In the genomic region with DNA sequence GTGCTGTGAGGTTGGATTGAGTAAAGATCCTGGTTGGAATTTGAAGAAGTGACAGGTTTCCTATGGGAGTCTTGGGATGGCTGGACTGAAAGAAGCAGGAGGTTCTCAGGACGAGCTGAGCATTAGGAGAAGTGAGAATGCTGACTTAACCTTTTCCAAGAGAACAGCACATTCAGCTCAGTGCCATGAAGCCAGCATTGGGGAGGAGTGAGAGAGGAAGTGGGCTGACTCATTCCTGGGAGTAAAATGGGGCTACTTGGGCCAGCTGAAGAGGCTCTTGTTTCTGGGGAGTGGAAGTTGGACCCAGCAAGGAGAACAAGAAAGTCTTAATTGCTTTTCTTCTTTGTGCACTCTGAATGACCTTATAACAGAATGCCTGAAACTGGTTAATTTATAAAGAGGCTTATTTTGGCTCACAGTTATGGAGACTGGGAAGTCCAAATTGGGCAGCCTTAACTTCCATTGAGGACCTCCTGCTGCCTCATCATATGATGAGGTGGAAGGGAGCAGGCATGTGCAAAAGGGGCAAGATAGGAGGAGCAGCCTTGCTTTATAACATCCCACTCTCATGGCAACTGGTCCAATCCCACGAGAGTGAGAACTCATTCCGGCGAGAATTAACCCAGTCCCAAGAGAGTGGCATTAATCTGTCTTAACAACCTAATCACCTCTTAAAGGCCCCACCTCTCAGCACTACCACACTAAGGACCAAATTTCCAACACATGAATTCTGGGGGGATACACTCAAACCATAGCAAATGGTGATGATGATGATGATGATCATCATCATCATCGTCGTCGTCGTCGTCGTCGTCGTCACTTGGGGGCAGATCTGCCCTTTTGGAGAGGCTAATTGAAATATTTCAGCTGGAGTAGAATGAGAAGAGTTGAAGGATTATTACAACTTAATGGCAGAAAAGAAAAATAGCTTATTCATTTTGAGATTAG, we compare ENCODE assay signal across 10 cellular contexts. TPM values are rescaled to one million over a fixed set of nuclear protein-coding genes. Genes with fewer than 3 reads are reported as not detected.
DNase-seq lines count a peak whose midpoint lies in the region; ATAC-seq, FAIRE-seq and TF ChIP-seq lines count a peak whose summit lies in the region.
"Had no signal": no experiment of that assay in that cellular context is flagged by ENCODE, and none has a peak within 500 bp of the region (broad histone marks: within the 10 kb centered on the region; RNA-seq: fewer than 3 reads in every experiment).

No MANE protein-coding gene starts in this region.

- H3K18ac ChIP-seq in IMR-90 (ENCODE audit: low read depth, low read length), result no peak overlapping the region
- no peak overlapping the region for H3K18ac ChIP-seq in mesendoderm (ENCODE audit: low read length)

- H2AFZ ChIP-seq in IMR-90 (replicated peaks; ENCODE audit: low read length, poor library complexity) (no peak overlapping the region), keratinocyte (ENCODE audit: control insufficient read depth, low read length) (no peak overlapping the region)

- no peak for TF ChIP-seq RAD21 in IMR-90 (IDR thresholded peaks at IDR 0.05; ENCODE audit: low read length)

- H3K9ac ChIP-seq in IMR-90 (ENCODE audit: low read depth, low read length), result no peak overlapping the region
- no peak overlapping the region for H3K9ac ChIP-seq in keratinocyte (ENCODE audit: control insufficient read depth, extremely low read depth, insufficient read depth, low read length)
- H3K9ac ChIP-seq in colonic mucosa (ENCODE audit: low read depth in 2 of 2, low read length in 2 of 2), result no peak overlapping the region
- no peak overlapping the region for H3K9ac ChIP-seq in mesendoderm (ENCODE audit: low read length)

- DNase-seq in AG08396 (ENCODE audit: low spot score) (peak; percentile 43), IMR-90 (peak; percentile 64), astrocyte of the hippocampus (ENCODE audit: low read depth, low spot score) (peak; percentile 52), keratinocyte (ENCODE audit: low read depth, low spot score) (no peak), colonic mucosa (no peak), mesendoderm (no peak), NCI-H2107 (lab: John Stamatoyannopoulos, UW) (no peak)
- DNase-seq: NCI-H1105 treated with DMSO at 0.1 percent for 48 hours; stimulated activated CD8-positive, alpha-beta memory T cell treated with anti-CD3 and anti-CD28 coated beads, Interleukin-4, amount 100 ng/mL, for 48 hours had no signal

- no peak overlapping the region for H2AK9ac ChIP-seq in IMR-90 (replicated peaks; ENCODE audit: low read depth, low read length, poor library complexity)

- no peak for TF ChIP-seq POLR2A in IMR-90 (IDR thresholded peaks at IDR 0.05; ENCODE audit: low read depth, low read length)

- FAIRE-seq in keratinocyte (lab: Jason Lieb, UNC), result peak; percentile 80

- H4K8ac ChIP-seq in IMR-90 (ENCODE audit: low read depth in 2 of 2, low read length in 2 of 2), result no peak overlapping the region
- no peak overlapping the region for H4K8ac ChIP-seq in mesendoderm (ENCODE audit: low read depth, low read length)

- H3K9me3 ChIP-seq in IMR-90 (ENCODE audit: control insufficient read depth, insufficient read depth, low read length) (no peaks in the 10 kb centered on the region), keratinocyte (ENCODE audit: control insufficient read depth, low read depth, low read length) (no peaks in the 10 kb centered on the region), colonic mucosa (no peaks in the 10 kb centered on the region)

- H4K91ac ChIP-seq in IMR-90 (ENCODE audit: insufficient read depth, low read depth, low read length), result no peak overlapping the region

- H3K27me3 ChIP-seq in IMR-90 (ENCODE audit: control insufficient read depth, insufficient read depth, low read length) (no peaks in the 10 kb centered on the region), keratinocyte (ENCODE audit: control insufficient read depth, extremely low read depth, insufficient read depth, low read length) (no peaks in the 10 kb centered on the region), colonic mucosa (no peaks in the 10 kb centered on the region), mesendoderm (ENCODE audit: insufficient read depth, low read length, poor library complexity) (no peaks in the 10 kb centered on the region)

- H4K5ac ChIP-seq in IMR-90 (ENCODE audit: low read depth, low read length) (no peak overlapping the region), mesendoderm (ENCODE audit: low read length) (no peak overlapping the region)

- H3K4me2 ChIP-seq in IMR-90 (ENCODE audit: low read depth, low read length) (no peak overlapping the region), keratinocyte (ENCODE audit: control insufficient read depth, extremely low read depth, insufficient read depth, low read depth, low read length) (peak overlapping the region; percentile 32), mesendoderm (ENCODE audit: low read length) (no peak overlapping the region)

- H4K20me1 ChIP-seq in IMR-90 (ENCODE audit: insufficient read depth, low read length) (peaks cover 28% of the 10 kb centered on the region), keratinocyte (ENCODE audit: control insufficient read depth, extremely low read depth, insufficient read depth, low read length) (peaks cover 5% of the 10 kb centered on the region)

- H3K79me2 ChIP-seq in keratinocyte (ENCODE audit: control insufficient read depth, insufficient read depth, low read length), result peaks cover 24% of the 10 kb centered on the region
- H3K79me2 ChIP-seq in mesendoderm (ENCODE audit: control insufficient read depth, insufficient read depth, low read length), result no peaks in the 10 kb centered on the region

- dilution Hi-C loops in IMR-90 (cut with HindIII; ENCODE audit: low sequenced_read_pairs, unreplicated experiment), result no loop called here
- dilution Hi-C loops in keratinocyte (cut with MboI; ENCODE audit: extremely low pct_ligation_motif_present, low sequenced_read_pairs), result no loop called here

- no peak overlapping the region for H2BK20ac ChIP-seq in IMR-90 (ENCODE audit: low read depth, low read length)

- H3K27ac ChIP-seq in IMR-90 (ENCODE audit: insufficient read depth, low read length) (no peak overlapping the region), keratinocyte (ENCODE audit: control insufficient read depth, insufficient read depth, low read length) (no peak overlapping the region), colonic mucosa (no peak overlapping the region), mesendoderm (ENCODE audit: low read depth, low read length) (no peak overlapping the region)

- TF ChIP-seq CTCF in IMR-90 (conservative IDR thresholded peaks at IDR 0.05; ENCODE audit: low read depth, low read length) (no peak), keratinocyte (optimal IDR thresholded peaks at IDR 0.05 in 1 of 3, IDR thresholded peaks at IDR 0.05 in 1 of 3, conservative IDR thresholded peaks at IDR 0.05 in 1 of 3; ENCODE audit: extremely low read depth in 1 of 3, insufficient read depth in 2 of 3, low read length in 3 of 3) (no peak), colonic mucosa (IDR thresholded peaks at IDR 0.05) (no peak)

- H3K79me1 ChIP-seq in IMR-90 (ENCODE audit: low read depth in 1 of 2, low read length in 2 of 2) (peaks cover 31 to 71% of the 10 kb centered on the region in 2 experiments), mesendoderm (ENCODE audit: low read length) (peaks cover 10% of the 10 kb centered on the region)

- H3K36me3 ChIP-seq in IMR-90 (ENCODE audit: control insufficient read depth, insufficient read depth, low read length) (peaks cover 47% of the 10 kb centered on the region), keratinocyte (ENCODE audit: control insufficient read depth in 2 of 2, extremely low read depth in 1 of 2, insufficient read depth in 2 of 2, low read length in 2 of 2) (peaks cover 38 to 50% of the 10 kb centered on the region in 2 experiments), colonic mucosa (peaks cover 10% of the 10 kb centered on the region), mesendoderm (ENCODE audit: control insufficient read depth, insufficient read depth, low read length) (peaks cover 12% of the 10 kb centered on the region)

- H3K4ac ChIP-seq in IMR-90 (ENCODE audit: low read depth, low read length) (no peak overlapping the region), mesendoderm (ENCODE audit: low read depth, low read length) (no peak overlapping the region)

- POLR2A ChIA-PET in IMR-90 (lab: Charles Lee; ENCODE audit: unreplicated experiment), result no interaction called here

- H3K4me1 ChIP-seq in IMR-90 (ENCODE audit: control insufficient read depth, insufficient read depth, low read length) (peaks cover 2% of the 10 kb centered on the region; the same call in 1 of the 2 replicates), keratinocyte (ENCODE audit: control insufficient read depth, extremely low read depth, insufficient read depth, low read length) (peaks cover 13% of the 10 kb centered on the region), colonic mucosa (no peaks in the 10 kb centered on the region), mesendoderm (ENCODE audit: control insufficient read depth, low read depth, low read length) (no peaks in the 10 kb centered on the region)

- BruUV-seq in IMR-90 (replicated peaks; lab: Mats Ljungman, UMichigan), result no TSS peak

- intact Hi-C loops in IMR-90 (cut with micrococcal nuclease) (no loop called here), colonic mucosa (cut with DNase I) (no loop called here)

- no CpG with 5 or more reads among the region's 12 CpGs for WGBS in IMR-90 (ENCODE audit: extremely low coverage in 2 of 2, insufficient read length in 1 of 2), 2 experiments
- WGBS in mesendoderm (ENCODE audit: extremely low coverage, insufficient coverage, low lambda C conversion rate), result no CpG with 5 or more reads among the region's 12 CpGs

- in situ Hi-C loops in IMR-90 (cut with MboI; ENCODE audit: low sequenced_read_pairs), result no loop called here

- peak; percentile 70 for ATAC-seq in IMR-90 (ENCODE audit: low read depth)
- ATAC-seq in GM18519 (IDR thresholded peaks at IDR 0.05; ENCODE audit: low FRiP score, unreplicated experiment), result no peak

- H2AK5ac ChIP-seq in IMR-90 (ENCODE audit: low read depth, low read length), result 0 out of 2 replicates have a peak overlapping the region, but pooled peaks have one; percentile 33
- no peak overlapping the region for H2AK5ac ChIP-seq in mesendoderm (ENCODE audit: low read length)

- H2BK5ac ChIP-seq in IMR-90 (ENCODE audit: low read depth, low read length, poor library complexity, severe bottlenecking) (no peak overlapping the region), mesendoderm (ENCODE audit: low read length) (no peak overlapping the region)

- no peak overlapping the region for H2BK15ac ChIP-seq in IMR-90 (ENCODE audit: low read depth, low read length)
- no peak overlapping the region for H2BK15ac ChIP-seq in mesendoderm (replicated peaks; ENCODE audit: low read depth)

- H3K23ac ChIP-seq in IMR-90 (ENCODE audit: low read depth, low read length), result no peak overlapping the region
- H3K23ac ChIP-seq in mesendoderm (ENCODE audit: low read length), result no peak overlapping the region

- no peak overlapping the region for H3K14ac ChIP-seq in IMR-90 (replicated peaks; ENCODE audit: low read depth, low read length)

- H3K56ac ChIP-seq in IMR-90 (ENCODE audit: extremely low read depth, insufficient read depth, low read length), result no peak overlapping the region
- H3K56ac ChIP-seq in mesendoderm (ENCODE audit: low read length), result no peak overlapping the region

- H2BK120ac ChIP-seq in IMR-90 (ENCODE audit: low read depth, low read length) (no peak overlapping the region), mesendoderm (ENCODE audit: low read depth, low read length) (no peak overlapping the region)

- peaks cover 15% of the 10 kb centered on the region for H3K9me1 ChIP-seq in IMR-90 (ENCODE audit: insufficient read depth, low read length)
- no peaks in the 10 kb centered on the region for H3K9me1 ChIP-seq in keratinocyte (ENCODE audit: control insufficient read depth, extremely low read depth, insufficient read depth, low read length)

- CTCF ChIA-PET in IMR-90 (lab: Yijun Ruan, JAX), result no interaction called here

- no peak overlapping the region for H3K4me3 ChIP-seq in IMR-90 (ENCODE audit: insufficient read depth, low read depth, low read length)
- no peak overlapping the region for H3K4me3 ChIP-seq in keratinocyte (ENCODE audit: control insufficient read depth in 2 of 3, extremely low read depth in 1 of 3, insufficient read depth in 2 of 3, low read depth in 1 of 3, low read length in 3 of 3)
- no peak overlapping the region for H3K4me3 ChIP-seq in colonic mucosa
- no peak overlapping the region for H3K4me3 ChIP-seq in mesendoderm (ENCODE audit: low read length)

RNA-seq across cellular contexts. Expression of gene DGUOK, which starts 26.1 kb away (rescaled TPM):
- 57.2 and 66.3 TPM in 2 replicates for total RNA-seq in IMR-90 (2012; rRNA removed)
- 111 and 116 TPM in 2 replicates for polyA plus RNA-seq in IMR-90 (2012; rRNA removed)
- 95.7 and 122 TPM in 2 replicates for polyA plus RNA-seq in IMR-90 (2012; cell fraction: cytosol; rRNA removed)
- polyA plus RNA-seq in IMR-90 (2012; cell fraction: nucleus; rRNA removed; ENCODE audit: low replicate concordance), result 37.3 and 50.6 TPM in 2 replicates
- 76.4 to 106 TPM (median 102 TPM) in 3 replicates for polyA plus RNA-seq in keratinocyte
- 12.3 TPM for polyA plus RNA-seq in keratinocyte (2011; ENCODE audit: low read depth)
- 98.1 and 132 TPM in 2 replicates for polyA plus RNA-seq in keratinocyte (2011; cell fraction: cytosol; rRNA removed)
- 50.9 and 59.2 TPM in 2 replicates for polyA plus RNA-seq in keratinocyte (2011; cell fraction: nucleus; rRNA removed)
- 75.0 and 100 TPM in 2 replicates for polyA plus RNA-seq in keratinocyte (2012; ENCODE audit: low replicate concordance)
- polyA minus RNA-seq in keratinocyte, result 37.6 to 46.3 TPM (median 38.1 TPM) in 3 replicates
- 36.4 TPM for polyA minus RNA-seq in keratinocyte (2011; cell fraction: cytosol; rRNA and poly(A)+ RNA removed)
- polyA minus RNA-seq in keratinocyte (2011; cell fraction: nucleus; rRNA and poly(A)+ RNA removed), result 18.3 and 21.2 TPM in 2 replicates
- total RNA-seq in colonic mucosa, result 10 to 100 TPM; 55.0 to 56.3 TPM
- polyA plus RNA-seq in mesendoderm (2013, experiment 1 of 2), result 137 TPM
- polyA plus RNA-seq in mesendoderm (2013, experiment 2 of 2), result 137 TPM

RNA-seq across cellular contexts. Expression of gene TET3, which starts 31.9 kb away (rescaled TPM):
- total RNA-seq in IMR-90 (2012; rRNA removed) (1.6 and 1.7 TPM in 2 replicates), colonic mucosa (10 to 100 TPM; 17.8 to 22.9 TPM)
- polyA plus RNA-seq in IMR-90 (2012; rRNA removed) (1.8 TPM in 2 replicates), keratinocyte (1.8 to 3.2 TPM (median 2.9 TPM) in 3 replicates)
- 0.75 and 1.2 TPM in 2 replicates for polyA plus RNA-seq in IMR-90 (2012; cell fraction: cytosol; rRNA removed)
- 5.9 and 7.2 TPM in 2 replicates for polyA plus RNA-seq in IMR-90 (2012; cell fraction: nucleus; rRNA removed; ENCODE audit: low replicate concordance)
- polyA plus RNA-seq in keratinocyte (2011; ENCODE audit: low read depth), result 2.4 TPM
- polyA plus RNA-seq in keratinocyte (2011; cell fraction: cytosol; rRNA removed), result 1.1 and 1.5 TPM in 2 replicates
- polyA plus RNA-seq in keratinocyte (2011; cell fraction: nucleus; rRNA removed), result 8.3 and 9.1 TPM in 2 replicates
- polyA plus RNA-seq in keratinocyte (2012; ENCODE audit: low replicate concordance), result 4.1 and 5.9 TPM in 2 replicates
- 3.2 to 15.1 TPM (median 5.7 TPM) in 3 replicates for polyA minus RNA-seq in keratinocyte
- 2.5 TPM for polyA minus RNA-seq in keratinocyte (2011; cell fraction: cytosol; rRNA and poly(A)+ RNA removed)
- polyA minus RNA-seq in keratinocyte (2011; cell fraction: nucleus; rRNA and poly(A)+ RNA removed), result 8.2 and 13.5 TPM in 2 replicates
- polyA plus RNA-seq in mesendoderm (2013, experiment 1 of 2), result 7.5 TPM
- polyA plus RNA-seq in mesendoderm (2013, experiment 2 of 2), result 6.9 TPM

RNA-seq across cellular contexts. Expression of gene ACTG2, which starts 60.0 kb away (rescaled TPM):
- total RNA-seq in IMR-90 (2012; rRNA removed) (349 and 523 TPM in 2 replicates), colonic mucosa (1,000 to 10,000 TPM in 1 of 2 donors, 10 to 100 TPM in 1; 25.4 to 1,198 TPM)
- polyA plus RNA-seq in IMR-90 (2012; rRNA removed) (887 and 899 TPM in 2 replicates), keratinocyte (0.12 to 0.18 TPM in 2 of 3 replicates, not detected in the other)
- 644 and 1,415 TPM in 2 replicates for polyA plus RNA-seq in IMR-90 (2012; cell fraction: cytosol; rRNA removed)
- polyA plus RNA-seq in IMR-90 (2012; cell fraction: nucleus; rRNA removed; ENCODE audit: low replicate concordance), result 237 and 431 TPM in 2 replicates
- polyA plus RNA-seq in keratinocyte (2011; ENCODE audit: low read depth), result not detected
- polyA plus RNA-seq in keratinocyte (2011; cell fraction: cytosol; rRNA removed), result 0.26 and 0.69 TPM in 2 replicates
- polyA plus RNA-seq in keratinocyte (2011; cell fraction: nucleus; rRNA removed), result 0.47 and 0.93 TPM in 2 replicates
- not detected in 2 replicates for polyA plus RNA-seq in keratinocyte (2012; ENCODE audit: low replicate concordance)
- 0.30 TPM in 1 of 3 replicates, not detected in the others for polyA minus RNA-seq in keratinocyte
- not detected for polyA minus RNA-seq in keratinocyte (2011; cell fraction: cytosol; rRNA and poly(A)+ RNA removed)
- polyA minus RNA-seq in keratinocyte (2011; cell fraction: nucleus; rRNA and poly(A)+ RNA removed), result not detected in 2 replicates
- polyA plus RNA-seq in mesendoderm (2013, experiment 1 of 2), result 11.4 TPM
- 12.6 TPM for polyA plus RNA-seq in mesendoderm (2013, experiment 2 of 2)

Comparison
In these comparisons a context has a peak if more than half of its experiments do, and no peak if none do; other contexts are left out.
1. DNase-seq: peak in AG08396 (single experiment), IMR-90 (single experiment) and astrocyte of the hippocampus (single experiment); none in keratinocyte (single experiment), colonic mucosa (single experiment), mesendoderm (single experiment) and NCI-H2107 (single experiment).